ENCODE assay signal across 22 cellular contexts in genomic region chr20:23832775-23833508, GRCh38. TPM values are rescaled to one million over a fixed set of nuclear protein-coding genes. Genes with fewer than 3 reads are reported as not detected.
A peak's percentile ranks its signal among the peaks of the same experiment; 100 is the strongest.
DNase-seq lines count a peak whose midpoint lies in the region; ATAC-seq, FAIRE-seq and TF ChIP-seq lines count a peak whose summit lies in the region.
"Had no signal": no experiment of that assay in that cellular context is flagged by ENCODE, and none has a peak within 500 bp of the region (broad histone marks: within the 10 kb centered on the region; RNA-seq: fewer than 3 reads in every experiment).

No MANE protein-coding gene starts in this region.

- DNase-seq in mammary epithelial cell = peak; percentile 70
- DNase-seq in MCF 10A (ENCODE audit: unreplicated experiment) = no peak
- peak; percentile 4 for DNase-seq in RCC 7860 (ENCODE audit: low spot score)
- DNase-seq in fibroblast of villous mesenchyme (ENCODE audit: low read depth) = peak; percentile 16
- DNase-seq in globus pallidus (ENCODE audit: low spot score) = no peak
- no peak for DNase-seq in activated effector memory CD4-positive, alpha-beta T cell treated with anti-CD3 and anti-CD28 coated beads, Interleukin-2, amount 50 U/mL, for 16 hours
- no peak for DNase-seq in left ventricle myocardium inferior
- DNase-seq: 8988T; CD4-positive, alpha-beta T cell; DMS53; KG1; NCI-H1417; NCI-H187; NCI-H2107; NCI-H510A; NCI-H748 treated with DMSO at 0.1 percent for 48 hours had no signal

- H3K27me3 ChIP-seq in mammary epithelial cell (ENCODE audit: insufficient read depth, low read length) = no peaks in the 10 kb centered on the region
- peaks cover 20% of the 10 kb centered on the region for H3K27me3 ChIP-seq in left ventricle myocardium inferior (ENCODE audit: low read depth)
- H3K27me3 ChIP-seq: SJSA1 had no signal

- in situ Hi-C loops in mammary epithelial cell (cut with MboI; ENCODE audit: low sequenced_read_pairs in 2 of 2) = no loop called here

- peaks cover 44% of the 10 kb centered on the region for H3K9me3 Mint-ChIP-seq in MCF 10A (ENCODE audit: unreplicated experiment)

- no peaks in the 10 kb centered on the region for H3K79me2 ChIP-seq in mammary epithelial cell (ENCODE audit: insufficient read depth, low read length)

- CTCF ChIA-PET in mammary epithelial cell (lab: Charles Lee; ENCODE audit: low non-redundant PET) (no interaction called here), MCF 10A (lab: Yijun Ruan, JAX) (interaction anchor here (0.6 kb wide), 1 partner anchor 10 kb away, joined by 3 read pairs; no protein-coding TSS in a partner anchor)

- H3K4me1 ChIP-seq in mammary epithelial cell (ENCODE audit: insufficient read depth, low read length) = no peaks in the 10 kb centered on the region
- no peaks in the 10 kb centered on the region for H3K4me1 ChIP-seq in left ventricle myocardium inferior

- POLR2A ChIA-PET in MCF 10A (lab: Yijun Ruan, JAX) = no interaction called here

- H3K4me3 ChIP-seq in mammary epithelial cell (replicated peaks in 1 of 3; ENCODE audit: insufficient read depth in 1 of 3, low read depth in 2 of 3, low read length in 3 of 3) (no peak overlapping the region), fibroblast of villous mesenchyme (ENCODE audit: low read depth, low read length) (no peak overlapping the region), left ventricle myocardium inferior (no peak overlapping the region)
- H3K4me3 ChIP-seq: SJSA1 had no signal

- ATAC-seq in GM21576 (IDR thresholded peaks at IDR 0.05; ENCODE audit: unreplicated experiment) = no peak

- no peak overlapping the region for H3K27ac ChIP-seq in mammary epithelial cell (ENCODE audit: insufficient read depth, low read depth, low read length)
- no peak overlapping the region for H3K27ac ChIP-seq in left ventricle myocardium inferior (replicated peaks)
- H3K27ac ChIP-seq: SJSA1 had no signal

- dilution Hi-C loops in mammary epithelial cell (cut with HindIII; ENCODE audit: low sequenced_read_pairs) = no loop called here

- H3K4me1 Mint-ChIP-seq in MCF 10A (ENCODE audit: insufficient read depth, unreplicated experiment) = no peaks in the 10 kb centered on the region

- H3K36me3 Mint-ChIP-seq in MCF 10A (ENCODE audit: insufficient read depth, unreplicated experiment) = no peaks in the 10 kb centered on the region

- 57% methylated on average over 3 of the region's 3 CpGs for WGBS in mammary epithelial cell (ENCODE audit: low coverage, missing lambda C conversion rate)

- no peaks in the 10 kb centered on the region for H4K20me1 ChIP-seq in mammary epithelial cell (ENCODE audit: insufficient read depth, low read length)

- intact Hi-C loops in mammary epithelial cell (cut with micrococcal nuclease) (no loop called here), MCF 10A (cut with micrococcal nuclease) (no loop called here), left ventricle myocardium inferior (cut with micrococcal nuclease) (no loop called here)

- no TSS peak for BruUV-seq in mammary epithelial cell (replicated peaks; lab: Mats Ljungman, UMichigan)
- no TSS peak for BruUV-seq in MCF 10A (replicated peaks; lab: Mats Ljungman, UMichigan)

- H3K27ac Mint-ChIP-seq in MCF 10A (ENCODE audit: low read depth, unreplicated experiment) = no peak overlapping the region
- H3K27ac Mint-ChIP-seq: CD4-positive, alpha-beta T cell had no signal

- TF ChIP-seq CTCF in mammary epithelial cell (conservative IDR thresholded peaks at IDR 0.05 in 1 of 2, IDR thresholded peaks at IDR 0.05 in 1 of 2; ENCODE audit: extremely low read depth in 1 of 2, insufficient read depth in 1 of 2, low read depth in 1 of 2, low read length in 2 of 2) = no peak
- no peak for TF ChIP-seq CTCF in MCF 10A (IDR thresholded peaks at IDR 0.05; ENCODE audit: unreplicated experiment)
- no peak for TF ChIP-seq CTCF in fibroblast of villous mesenchyme (IDR thresholded peaks at IDR 0.05; ENCODE audit: insufficient read depth, low read depth, low read length)
- no peak for TF ChIP-seq CTCF in left ventricle myocardium inferior (IDR thresholded peaks at IDR 0.05; ENCODE audit: borderline replicate concordance)

- FAIRE-seq in RCC 7860 (lab: Jason Lieb, UNC) = no peak
- FAIRE-seq: GM12892, GM18507, H54 had no signal

- H3K9me3 ChIP-seq in mammary epithelial cell (replicated peaks; ENCODE audit: insufficient read depth, low read length) (peaks cover 3% of the 10 kb centered on the region), left ventricle myocardium inferior (replicated peaks) (no peaks in the 10 kb centered on the region)
- H3K9me3 ChIP-seq: SJSA1 had no signal

- H3K36me3 ChIP-seq in mammary epithelial cell (ENCODE audit: insufficient read depth, low read length) (no peaks in the 10 kb centered on the region), left ventricle myocardium inferior (no peaks in the 10 kb centered on the region)
- H3K36me3 ChIP-seq: SJSA1 had no signal

- H3K4me3 Mint-ChIP-seq in MCF 10A (ENCODE audit: unreplicated experiment) = no peak overlapping the region
- H3K4me3 Mint-ChIP-seq: CD4-positive, alpha-beta T cell had no signal

- H3K9ac ChIP-seq in mammary epithelial cell (ENCODE audit: insufficient read depth, low read length) = no peak overlapping the region

- H3K4me2 ChIP-seq in mammary epithelial cell (ENCODE audit: insufficient read depth, low read depth, low read length) = no peak overlapping the region

- no peaks in the 10 kb centered on the region for H3K27me3 Mint-ChIP-seq in MCF 10A (ENCODE audit: insufficient read depth, unreplicated experiment)
- H3K27me3 Mint-ChIP-seq: CD4-positive, alpha-beta T cell had no signal

- H2AFZ ChIP-seq in mammary epithelial cell (ENCODE audit: low read depth, low read length) = no peak overlapping the region

RNA-seq across cellular contexts. Expression of gene CST2, which starts 6.4 kb away (rescaled TPM):
- total RNA-seq in mammary epithelial cell = not detected
- not detected for polyA plus RNA-seq in mammary epithelial cell
- polyA minus RNA-seq in mammary epithelial cell = not detected
- not detected in 2 replicates for total RNA-seq in MCF 10A (2022)
- total RNA-seq in fibroblast of villous mesenchyme = not detected in 2 replicates
- not detected for total RNA-seq in left ventricle myocardium inferior
- total RNA-seq: CD4-positive, alpha-beta T cell; SJSA1 had no signal
- polyA plus RNA-seq: BJ had no signal

RNA-seq across cellular contexts. Expression of gene CST5, which starts 46.6 kb away (rescaled TPM):
- total RNA-seq in mammary epithelial cell (not detected), MCF 10A (2022) (not detected in 2 replicates), fibroblast of villous mesenchyme (not detected in 2 replicates), left ventricle myocardium inferior (not detected)
- polyA plus RNA-seq in mammary epithelial cell = 0.14 TPM
- not detected for polyA minus RNA-seq in mammary epithelial cell
- total RNA-seq: CD4-positive, alpha-beta T cell; SJSA1 had no signal
- polyA plus RNA-seq: BJ had no signal

Comparison
In these comparisons a context has a peak if more than half of its experiments do, and no peak if none do; other contexts are left out.
1. DNase-seq: peak in mammary epithelial cell (single experiment), RCC 7860 (single experiment) and fibroblast of villous mesenchyme (single experiment); none in MCF 10A (single experiment), globus pallidus (single experiment), activated effector memory CD4-positive, alpha-beta T cell treated with anti-CD3 and anti-CD28 coated beads, Interleukin-2, amount 50 U/mL, for 16 hours (single experiment) and left ventricle myocardium inferior (single experiment).